ENCODE assay signal across 9 cellular contexts in the genomic region with DNA sequence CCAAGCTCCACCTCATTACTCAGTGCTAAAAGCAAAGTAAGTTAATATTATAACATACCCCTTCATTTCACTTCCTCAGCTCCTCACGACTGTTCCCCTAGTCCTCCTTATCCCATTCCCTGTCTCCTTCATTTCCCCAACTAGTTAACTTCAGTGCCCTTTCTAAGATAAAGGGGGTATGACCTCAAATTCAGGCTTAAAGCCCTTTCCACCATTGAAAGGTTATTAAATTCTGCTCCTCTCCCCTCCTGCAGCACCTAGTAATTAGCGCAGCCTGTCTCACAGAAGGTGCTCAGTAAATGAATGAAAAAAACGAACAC. TPM values are rescaled to one million over a fixed set of nuclear protein-coding genes. Genes with fewer than 3 reads are reported as not detected.
A peak's percentile ranks its signal among the peaks of the same experiment; 100 is the strongest.
DNase-seq lines count a peak whose midpoint lies in the region; ATAC-seq and TF ChIP-seq lines count a peak whose summit lies in the region.
"Had no signal": no experiment of that assay in that cellular context is flagged by ENCODE, and none has a peak within 500 bp of the region (broad histone marks: within the 10 kb centered on the region; RNA-seq: fewer than 3 reads in every experiment).

No MANE protein-coding gene starts in this region.

- POLR2A ChIA-PET in HCT116 (lab: Charles Lee): interaction anchor here (0.6 to 1.3 kb wide), 2 partner anchors 15 to 144 kb away, joined by 3 to 7 read pairs; no protein-coding TSS in a partner anchor
- POLR2A ChIA-PET in activated CD4-positive, alpha-beta memory T cell treated with anti-CD3 and anti-CD28 coated beads for 36 hours (lab: Charles Lee): interaction anchor here (0.7 to 3.3 kb wide), 3 partner anchors 174 to 225 kb away, joined by 4 to 24 read pairs (median 4); partner anchors contain the start of genes ANKMY2 and BZW2

- 2% methylated on average over 3 of the region's 3 CpGs for WGBS in right cardiac atrium

- RAD21 ChIA-PET in HCT116 (lab: Charles Lee; ENCODE audit: low non-redundant PET in 1 of 2, low total read pairs in 2 of 2, uncharacterized antibody in 2 of 2, unreplicated experiment in 2 of 2): no interaction called here

- peak; percentile 5 for ATAC-seq in HCT116
- ATAC-seq in right cardiac atrium: peak in 1 of 2 donors; percentile 1
- ATAC-seq in HG03442 (IDR thresholded peaks at IDR 0.05; ENCODE audit: unreplicated experiment): no peak
- no peak for ATAC-seq in GM19395 (IDR thresholded peaks at IDR 0.05; ENCODE audit: unreplicated experiment)

- H3K79me2 ChIP-seq in HCT116 (ENCODE audit: insufficient read depth, low read length): no peaks in the 10 kb centered on the region

- intact Hi-C loops in HCT116 (cut with micrococcal nuclease) (no loop called here), right cardiac atrium (cut with DNase I) (no loop called here)
- intact Hi-C loops in activated CD4-positive, alpha-beta memory T cell treated with anti-CD3 and anti-CD28 coated beads for 36 hours (cut with micrococcal nuclease): loop anchor here (1.0 to 10.0 kb wide), 3 partner anchors 225 to 885 kb away; partner anchors contain the start of gene ANKMY2

- peaks cover 1% of the 10 kb centered on the region for H3K36me3 Mint-ChIP-seq in activated CD4-positive, alpha-beta memory T cell treated with anti-CD3 and anti-CD28 coated beads for 36 hours

- DNase-seq in HCT116 (ENCODE audit: low read depth, low spot score): no peak
- DNase-seq in activated CD4-positive, alpha-beta memory T cell treated with anti-CD3 and anti-CD28 coated beads for 36 hours: no peak
- no peak for DNase-seq in right cardiac atrium
- no peak for DNase-seq in AG20443 (ENCODE audit: low spot score)
- DNase-seq in stimulated activated CD4-positive, alpha-beta T cell treated with anti-CD3 and anti-CD28 coated beads, Interleukin-15, amount 100 ng/mL, for 24 hours: no peak

- CTCF ChIA-PET in HCT116 (lab: Charles Lee): interaction anchor here (1.4 to 1.9 kb wide), 2 partner anchors 12 to 144 kb away, joined by 3 to 4 read pairs; no protein-coding TSS in a partner anchor
- CTCF ChIA-PET in activated CD4-positive, alpha-beta memory T cell treated with anti-CD3 and anti-CD28 coated beads for 36 hours (lab: Charles Lee): interaction anchor here (0.9 to 2.7 kb wide), 4 partner anchors 15 to 226 kb away, joined by 3 to 18 read pairs (median 4); partner anchors contain the start of genes ANKMY2 and BZW2

- H3K9ac ChIP-seq in HCT116 (ENCODE audit: low read length) (peak overlapping the region; percentile 64), skeletal muscle tissue (ENCODE audit: low read depth in 1 of 3, low read length in 3 of 3) (peak overlapping the region; percentile 86 to 90 (median 86))

- no peak for TF ChIP-seq RAD21 in HCT116 (IDR thresholded peaks at IDR 0.05; ENCODE audit: low read depth)

- H3K4me3 Mint-ChIP-seq in activated CD4-positive, alpha-beta memory T cell treated with anti-CD3 and anti-CD28 coated beads for 36 hours: peak overlapping the region; percentile 89

- no peaks in the 10 kb centered on the region for H3K9me2 ChIP-seq in HCT116 (ENCODE audit: insufficient read depth)

- peak overlapping the region; percentile 96 for H3K27ac Mint-ChIP-seq in activated CD4-positive, alpha-beta memory T cell treated with anti-CD3 and anti-CD28 coated beads for 36 hours

- H3K4me2 ChIP-seq in HCT116 (ENCODE audit: low read length): peak overlapping the region; percentile 69

- no peaks in the 10 kb centered on the region for H4K20me1 ChIP-seq in HCT116 (ENCODE audit: insufficient read depth)

- H3K27me3 ChIP-seq in HCT116 (ENCODE audit: insufficient read depth, low read length) (no peaks in the 10 kb centered on the region), right cardiac atrium (ENCODE audit: control insufficient read depth, insufficient read depth) (no peaks in the 10 kb centered on the region), skeletal muscle tissue (ENCODE audit: control insufficient read depth in 3 of 3, insufficient read depth in 3 of 3, low read length in 3 of 3) (no peaks in the 10 kb centered on the region)

- H3K4me1 ChIP-seq in HCT116 (ENCODE audit: control insufficient read depth in 1 of 2, insufficient read depth in 2 of 2, low read length in 2 of 2) (peaks cover 11 to 23% of the 10 kb centered on the region in 2 experiments), right cardiac atrium (ENCODE audit: control insufficient read depth, insufficient read depth, low read length) (peaks cover 5% of the 10 kb centered on the region), skeletal muscle tissue (ENCODE audit: control insufficient read depth in 3 of 3, insufficient read depth in 3 of 3, low read length in 3 of 3) (peaks cover 5 to 19% (median 15%) of the 10 kb centered on the region in 3 donors)

- H3K27me3 Mint-ChIP-seq in activated CD4-positive, alpha-beta memory T cell treated with anti-CD3 and anti-CD28 coated beads for 36 hours: peaks cover 3% of the 10 kb centered on the region

- no peak for TF ChIP-seq CTCF in HCT116 (IDR thresholded peaks at IDR 0.05 in 2 of 3, conservative IDR thresholded peaks at IDR 0.05 in 1 of 3; ENCODE audit: borderline replicate concordance in 1 of 3, insufficient read depth in 1 of 3, low read depth in 2 of 3, low read length in 2 of 3)

- H3K27ac ChIP-seq in HCT116 (ENCODE audit: low read depth, low read length): peak overlapping the region; percentile 90
- H3K27ac ChIP-seq in right cardiac atrium (ENCODE audit: low read length): peak overlapping the region; percentile 94
- H3K27ac ChIP-seq in skeletal muscle tissue (ENCODE audit: low read depth, low read length): peak overlapping the region; percentile 91

- H3K9me3 Mint-ChIP-seq in activated CD4-positive, alpha-beta memory T cell treated with anti-CD3 and anti-CD28 coated beads for 36 hours: no peaks in the 10 kb centered on the region

- no TSS peak for BruUV-seq in HCT116 (replicated peaks; lab: Mats Ljungman, UMichigan)

- peaks cover 17% of the 10 kb centered on the region for H3K4me1 Mint-ChIP-seq in activated CD4-positive, alpha-beta memory T cell treated with anti-CD3 and anti-CD28 coated beads for 36 hours (ENCODE audit: low read depth)

- H3K36me3 ChIP-seq in HCT116 (ENCODE audit: control insufficient read depth in 1 of 2, insufficient read depth in 2 of 2, low read length in 2 of 2) (no peaks in the 10 kb centered on the region), skeletal muscle tissue (ENCODE audit: control insufficient read depth in 3 of 3, insufficient read depth in 3 of 3, low read length in 3 of 3) (no peaks in the 10 kb centered on the region)

- no peaks in the 10 kb centered on the region for H3K9me3 ChIP-seq in HCT116 (ENCODE audit: control insufficient read depth in 1 of 2, insufficient read depth in 1 of 2, low read depth in 1 of 2, low read length in 2 of 2)
- H3K9me3 ChIP-seq in right cardiac atrium (ENCODE audit: control insufficient read depth, low read length): no peaks in the 10 kb centered on the region
- H3K9me3 ChIP-seq in skeletal muscle tissue (ENCODE audit: control insufficient read depth in 3 of 3, low read length in 3 of 3): no peaks in the 10 kb centered on the region

- no peak for TF ChIP-seq POLR2A in HCT116 (IDR thresholded peaks at IDR 0.05; ENCODE audit: borderline replicate concordance, extremely low read depth, insufficient read depth, insufficient read length)

- H3K4me3 ChIP-seq in HCT116 (replicated peaks in 1 of 2; ENCODE audit: low read depth in 1 of 2, low read length in 2 of 2): peak overlapping the region; percentile 53 to 60
- peak overlapping the region; percentile 65 for H3K4me3 ChIP-seq in right cardiac atrium (ENCODE audit: low read length)
- H3K4me3 ChIP-seq in skeletal muscle tissue (ENCODE audit: low read length in 3 of 3): peak overlapping the region; percentile 84 to 88 (median 85)

- peak overlapping the region; percentile 63 for H2AFZ ChIP-seq in HCT116 (ENCODE audit: low read depth, low read length, poor library complexity, severe bottlenecking)

TF ChIP-seq in HCT116, 20 proteins besides CTCF, POLR2A, EP300 and RAD21 (continues in another document):
- TF ChIP-seq YY1 (IDR thresholded peaks at IDR 0.05; ENCODE audit: extremely low read depth, insufficient replicate concordance, low read depth, low read length): no peak
- TF ChIP-seq CBX3 (IDR thresholded peaks at IDR 0.05; ENCODE audit: low read depth): no peak
- TF ChIP-seq ZNF274 (IDR thresholded peaks at IDR 0.05; ENCODE audit: low read depth, low read length): no peak
- TF ChIP-seq TCF7L2 (IDR thresholded peaks at IDR 0.05; ENCODE audit: borderline replicate concordance, extremely low read depth, insufficient read depth, insufficient read length): no peak
- TF ChIP-seq ELF1 (IDR thresholded peaks at IDR 0.05; ENCODE audit: borderline replicate concordance, low read depth): no peak
- TF ChIP-seq, protein P1, sequence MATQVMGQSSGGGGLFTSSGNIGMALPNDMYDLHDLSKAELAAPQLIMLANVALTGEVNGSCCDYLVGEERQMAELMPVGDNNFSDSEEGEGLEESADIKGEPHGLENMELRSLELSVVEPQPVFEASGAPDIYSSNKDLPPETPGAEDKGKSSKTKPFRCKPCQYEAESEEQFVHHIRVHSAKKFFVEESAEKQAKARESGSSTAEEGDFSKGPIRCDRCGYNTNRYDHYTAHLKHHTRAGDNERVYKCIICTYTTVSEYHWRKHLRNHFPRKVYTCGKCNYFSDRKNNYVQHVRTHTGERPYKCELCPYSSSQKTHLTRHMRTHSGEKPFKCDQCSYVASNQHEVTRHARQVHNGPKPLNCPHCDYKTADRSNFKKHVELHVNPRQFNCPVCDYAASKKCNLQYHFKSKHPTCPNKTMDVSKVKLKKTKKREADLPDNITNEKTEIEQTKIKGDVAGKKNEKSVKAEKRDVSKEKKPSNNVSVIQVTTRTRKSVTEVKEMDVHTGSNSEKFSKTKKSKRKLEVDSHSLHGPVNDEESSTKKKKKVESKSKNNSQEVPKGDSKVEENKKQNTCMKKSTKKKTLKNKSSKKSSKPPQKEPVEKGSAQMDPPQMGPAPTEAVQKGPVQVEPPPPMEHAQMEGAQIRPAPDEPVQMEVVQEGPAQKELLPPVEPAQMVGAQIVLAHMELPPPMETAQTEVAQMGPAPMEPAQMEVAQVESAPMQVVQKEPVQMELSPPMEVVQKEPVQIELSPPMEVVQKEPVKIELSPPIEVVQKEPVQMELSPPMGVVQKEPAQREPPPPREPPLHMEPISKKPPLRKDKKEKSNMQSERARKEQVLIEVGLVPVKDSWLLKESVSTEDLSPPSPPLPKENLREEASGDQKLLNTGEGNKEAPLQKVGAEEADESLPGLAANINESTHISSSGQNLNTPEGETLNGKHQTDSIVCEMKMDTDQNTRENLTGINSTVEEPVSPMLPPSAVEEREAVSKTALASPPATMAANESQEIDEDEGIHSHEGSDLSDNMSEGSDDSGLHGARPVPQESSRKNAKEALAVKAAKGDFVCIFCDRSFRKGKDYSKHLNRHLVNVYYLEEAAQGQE (IDR thresholded peaks at IDR 0.05; ENCODE audit: low read depth): no peak

RNA-seq across cellular contexts. Expression of gene CRPPA, which starts 1.0 kb away (rescaled TPM):
- total RNA-seq in HCT116 (2021; ENCODE audit: unreplicated experiment) (1.6 TPM), right cardiac atrium (10 to 100 TPM in 3 of 4 donors, 1 to 10 TPM in 1; 8.5 to 13.6 (median 10.5) TPM), skeletal muscle tissue (16.7 TPM)
- 0.07 and 0.12 TPM in 2 replicates for polyA plus RNA-seq in HCT116 (2012)
- total RNA-seq in activated CD4-positive, alpha-beta memory T cell treated with anti-CD3 and anti-CD28 coated beads for 36 hours: under 1 TPM; 0.53 to 0.59 TPM
- polyA plus RNA-seq in right cardiac atrium: 2.3 TPM

RNA-seq across cellular contexts. Expression of gene SOSTDC1, which starts 45.2 kb away (rescaled TPM):
- 0.20 TPM for total RNA-seq in HCT116 (2021; ENCODE audit: unreplicated experiment)
- polyA plus RNA-seq in HCT116 (2012): 0.02 and 0.05 TPM in 2 replicates
- total RNA-seq in activated CD4-positive, alpha-beta memory T cell treated with anti-CD3 and anti-CD28 coated beads for 36 hours: not detected
- total RNA-seq in right cardiac atrium: 10 to 100 TPM in 2 of 4 donors, 1 to 10 TPM in 2; 4.3 to 17.2 (median 9.3) TPM
- 9.5 TPM for polyA plus RNA-seq in right cardiac atrium
- total RNA-seq in skeletal muscle tissue: 8.4 TPM
- total RNA-seq: pulmonary artery endothelial cell had no signal
